8 cellular contexts compared by ENCODE assay signal in genomic region chr7:818031-818699, GRCh38. TPM values are rescaled to one million over a fixed set of nuclear protein-coding genes. Genes with fewer than 3 reads are reported as not detected.
DNase-seq lines count a peak whose midpoint lies in the region; ATAC-seq, FAIRE-seq and TF ChIP-seq lines count a peak whose summit lies in the region.

No MANE protein-coding gene starts in this region.

- no peaks in the 10 kb centered on the region for H3K27me3 Mint-ChIP-seq in endodermal cell (ENCODE audit: insufficient read depth)

- H3K9me3 ChIP-seq in heart left ventricle: no peaks in the 10 kb centered on the region
- H3K9me3 ChIP-seq in endodermal cell (ENCODE audit: control insufficient read depth, low read length): no peaks in the 10 kb centered on the region

- no peak for FAIRE-seq in RCC 7860 (lab: Jason Lieb, UNC)

- peak overlapping the region; percentile 90 for H3K4me3 Mint-ChIP-seq in endodermal cell

- ATAC-seq in heart left ventricle (no peak), HG02571 (IDR thresholded peaks at IDR 0.05; ENCODE audit: unreplicated experiment) (no peak)

- H3K27ac ChIP-seq in heart left ventricle (peak overlapping the region in 1 of 12 donors; percentile 81), endodermal cell (ENCODE audit: low read depth, low read length) (no peak overlapping the region)

- TF ChIP-seq CTCF in heart left ventricle (IDR thresholded peaks at IDR 0.05) (peak in 8 of 12 donors; percentile 10 to 50 (median 31)), endodermal cell (conservative IDR thresholded peaks at IDR 0.05) (peak; percentile 66)

- H3K9me3 Mint-ChIP-seq in endodermal cell: no peaks in the 10 kb centered on the region

- no peak for TF ChIP-seq POLR2A in heart left ventricle (IDR thresholded peaks at IDR 0.05)

- WGBS in heart left ventricle, 4 donors: 67 to 78% (median 71%) methylated on average over 7 to 8 of the region's 8 CpGs
- WGBS in endodermal cell (ENCODE audit: insufficient coverage in 1 of 2, insufficient read length in 1 of 2), 2 experiments: 77 to 93% methylated on average over 6 to 8 of the region's 8 CpGs

- peaks cover 4 to 80% (median 48%) of the 10 kb centered on the region in 12 donors for H3K4me1 ChIP-seq in heart left ventricle
- peaks cover 5% of the 10 kb centered on the region for H3K4me1 ChIP-seq in endodermal cell (ENCODE audit: control insufficient read depth, insufficient read depth, low read length)

- H3K27me3 ChIP-seq in heart left ventricle: no peaks in the 10 kb centered on the region
- no peaks in the 10 kb centered on the region for H3K27me3 ChIP-seq in endodermal cell (ENCODE audit: control insufficient read depth, insufficient read depth, low read length, poor library complexity, severe bottlenecking)

- H3K9ac ChIP-seq in endodermal cell (ENCODE audit: extremely low read depth, low read length, poor library complexity, severe bottlenecking): no peak overlapping the region

- no peak overlapping the region for H3K27ac Mint-ChIP-seq in endodermal cell

- peaks cover 23% of the 10 kb centered on the region for H3K4me1 Mint-ChIP-seq in endodermal cell

- DNase-seq in heart left ventricle (no peak), cardiac septum (ENCODE audit: low spot score) (no peak), RCC 7860 (ENCODE audit: low spot score) (peak; percentile 20), endodermal cell (no peak), renal cortical epithelial cell (ENCODE audit: low read depth) (peak; percentile 44), HK-2 (ENCODE audit: unreplicated experiment) (no peak), anterior cingulate cortex (lab: John Stamatoyannopoulos, UW) (no peak)

- H3K36me3 ChIP-seq in heart left ventricle (peaks cover 0 to 5% (median 0%) of the 10 kb centered on the region in 9 donors), endodermal cell (ENCODE audit: control insufficient read depth, insufficient read depth, low read length) (peaks cover 9% of the 10 kb centered on the region)

- peak overlapping the region in 5 of 12 donors; percentile 69 to 90 (median 78) for H3K4me3 ChIP-seq in heart left ventricle
- H3K4me3 ChIP-seq in endodermal cell (ENCODE audit: low read length): peak overlapping the region; percentile 93

- peaks cover 10% of the 10 kb centered on the region for H3K36me3 Mint-ChIP-seq in endodermal cell (ENCODE audit: low read depth)

- intact Hi-C loops in heart left ventricle (cut with DNase I): loop anchor here in 2 of 10 donors (2.0 to 5.0 kb wide), 2 partner anchors 55 to 229 kb away; no protein-coding TSS in a partner anchor
- intact Hi-C loops in cardiac septum (cut with DNase I): no loop called here

RNA-seq across cellular contexts. Expression of gene SUN1, which starts 14.1 kb away (rescaled TPM):
- 100 to 1,000 TPM; 117 to 203 (median 157) TPM for total RNA-seq in heart left ventricle
- 100 to 1,000 TPM; 111 to 148 TPM for polyA plus RNA-seq in heart left ventricle
- total RNA-seq in cardiac septum: 153 TPM
- 100 to 1,000 TPM; 133 to 136 TPM for total RNA-seq in endodermal cell
- polyA plus RNA-seq in endodermal cell (2013, experiment 1 of 2): 114 TPM
- 103 TPM for polyA plus RNA-seq in endodermal cell (2013, experiment 2 of 2)
- total RNA-seq in renal cortical epithelial cell: 164 and 234 TPM in 2 replicates

RNA-seq across cellular contexts. Expression of gene GET4, which starts 58.2 kb away (rescaled TPM):
- total RNA-seq in heart left ventricle (10 to 100 TPM; 14.6 to 27.3 (median 18.6) TPM), cardiac septum (21.3 TPM), endodermal cell (10 to 100 TPM; 73.3 to 84.3 TPM), renal cortical epithelial cell (30.7 and 36.5 TPM in 2 replicates)
- polyA plus RNA-seq in heart left ventricle: 10 to 100 TPM; 19.7 to 34.1 TPM
- 49.1 TPM for polyA plus RNA-seq in endodermal cell (2013, experiment 1 of 2)
- polyA plus RNA-seq in endodermal cell (2013, experiment 2 of 2): 46.6 TPM

Comparison
In these comparisons a context has a peak if more than half of its experiments do, and no peak if none do; other contexts are left out.
1. DNase-seq: peak in RCC 7860 (single experiment) and renal cortical epithelial cell (single experiment); none in heart left ventricle (0 of 5), cardiac septum (single experiment), endodermal cell (single experiment), HK-2 (single experiment) and anterior cingulate cortex (0 of 58).